In genomic region chr19:51986309-51987291, GRCh38 we compare ENCODE assay signal across 1 cellular context.
A peak's percentile ranks its signal among the peaks of the same experiment; 100 is the strongest.
TF ChIP-seq lines count a peak whose summit lies in the region.

Gene ZNF350, minus strand, starts transcription at chr19:51986840. Its CDS starts 12,480 bp downstream, at chr19:51974360.

TF ChIP-seq in HepG2, 621 proteins besides CTCF, POLR2A, EP300 and RAD21 (continued from another document and continues in another):
- TF ChIP-seq LRRFIP1 (CRISPR knock-in tag; conservative IDR thresholded peaks at IDR 0.05), result no peak
- TF ChIP-seq ZNF343 (CRISPR knock-in tag; IDR thresholded peaks at IDR 0.05), result no peak
- no peak for TF ChIP-seq TBP (CRISPR knock-in tag; IDR thresholded peaks at IDR 0.05)
- TF ChIP-seq GPBP1L1 (CRISPR knock-in tag; IDR thresholded peaks at IDR 0.05), result no peak
- TF ChIP-seq ZNF788 (CRISPR knock-in tag; IDR thresholded peaks at IDR 0.05; ENCODE audit: borderline replicate concordance), result peak; percentile 72; the same call in 1 of the 2 replicates
- no peak for TF ChIP-seq PTBP1 (IDR thresholded peaks at IDR 0.05; ENCODE audit: low read depth, low read length, poor library complexity, severe bottlenecking)
- TF ChIP-seq ZNF230 (CRISPR knock-in tag; IDR thresholded peaks at IDR 0.05), result no peak
- TF ChIP-seq TEAD2 (CRISPR knock-in tag; IDR thresholded peaks at IDR 0.05), result no peak
- TF ChIP-seq TAF1 (CRISPR knock-in tag; IDR thresholded peaks at IDR 0.05), result peak; percentile 54; the same call in 1 of the 2 replicates
- TF ChIP-seq GLI4 (CRISPR knock-in tag; IDR thresholded peaks at IDR 0.05; ENCODE audit: borderline replicate concordance), result peak; percentile 71; the same call in 1 of the 2 replicates
- TF ChIP-seq NR2F2 (IDR thresholded peaks at IDR 0.05; ENCODE audit: borderline replicate concordance, low read depth), result no peak; the same call in 1 of the 2 replicates
- no peak for TF ChIP-seq ZNF616 (CRISPR knock-in tag; IDR thresholded peaks at IDR 0.05; ENCODE audit: low read depth)
- TF ChIP-seq NPAS2 (CRISPR knock-in tag; IDR thresholded peaks at IDR 0.05; ENCODE audit: borderline replicate concordance), result no peak
- peak; percentile 44; the same call in 1 of the 2 replicates for TF ChIP-seq ZNF766 (CRISPR knock-in tag; IDR thresholded peaks at IDR 0.05; ENCODE audit: borderline replicate concordance)
- peak; percentile 96 for TF ChIP-seq ZBTB26 (CRISPR knock-in tag; IDR thresholded peaks at IDR 0.05; ENCODE audit: borderline replicate concordance)
- no peak for TF ChIP-seq ZXDC (CRISPR knock-in tag; IDR thresholded peaks at IDR 0.05)
- peak; percentile 77; the same call in 1 of the 2 replicates for TF ChIP-seq ZNF350 (CRISPR knock-in tag; IDR thresholded peaks at IDR 0.05; ENCODE audit: borderline replicate concordance, low read depth)
- peak; percentile 62 for TF ChIP-seq FOSL2 (CRISPR knock-in tag; IDR thresholded peaks at IDR 0.05)
- peak in 1 of 2 experiments; percentile 90; a peak in 2 of 4 replicates for TF ChIP-seq KLF16 (CRISPR knock-in tag; IDR thresholded peaks at IDR 0.05)
- TF ChIP-seq CERS6 (CRISPR knock-in tag; IDR thresholded peaks at IDR 0.05), result no peak
- no peak for TF ChIP-seq ZNF547 (CRISPR knock-in tag; IDR thresholded peaks at IDR 0.05)
- TF ChIP-seq ZNF232 (CRISPR knock-in tag; IDR thresholded peaks at IDR 0.05; ENCODE audit: borderline replicate concordance), result 0 out of 2 replicates have a peak, but pooled peaks have one; percentile 68
- TF ChIP-seq DNMT3B (CRISPR knock-in tag; conservative IDR thresholded peaks at IDR 0.05), result peak; percentile 78
- TF ChIP-seq PHF8 (CRISPR knock-in tag; IDR thresholded peaks at IDR 0.05), result peak; percentile 75
- TF ChIP-seq MED8 (CRISPR knock-in tag; IDR thresholded peaks at IDR 0.05; ENCODE audit: insufficient replicate concordance), result no peak
- no peak for TF ChIP-seq CHD2 (IDR thresholded peaks at IDR 0.05; ENCODE audit: low read depth, low read length)
- TF ChIP-seq MAFG (CRISPR knock-in tag; IDR thresholded peaks at IDR 0.05), result no peak
- 0 out of 2 replicates have a peak, but pooled peaks have one; percentile 43 for TF ChIP-seq SP140L (CRISPR knock-in tag; IDR thresholded peaks at IDR 0.05; ENCODE audit: borderline replicate concordance)
- no peak for TF ChIP-seq ZMAT3 (CRISPR knock-in tag; conservative IDR thresholded peaks at IDR 0.05)
- no peak for TF ChIP-seq U2AF1 (optimal IDR thresholded peaks at IDR 0.05; ENCODE audit: low read depth, low read length)
- peak; percentile 88 for TF ChIP-seq POGZ (CRISPR knock-in tag; IDR thresholded peaks at IDR 0.05)
- peak; percentile 81; the same call in 1 of the 2 replicates for TF ChIP-seq HOXA5 (CRISPR knock-in tag; IDR thresholded peaks at IDR 0.05)
- no peak for TF ChIP-seq ZNF597 (CRISPR knock-in tag; IDR thresholded peaks at IDR 0.05)
- TF ChIP-seq HNF4A (CRISPR knock-in tag; IDR thresholded peaks at IDR 0.05), result no peak; the same call in 1 of the 2 replicates
- peak; percentile 81; the same call in 1 of the 2 replicates for TF ChIP-seq ZNF639 (CRISPR knock-in tag; conservative IDR thresholded peaks at IDR 0.05)
- no peak for TF ChIP-seq PCBP1 (IDR thresholded peaks at IDR 0.05; ENCODE audit: borderline replicate concordance, low read depth, low read length)
- TF ChIP-seq MAZ (IDR thresholded peaks at IDR 0.05; ENCODE audit: borderline replicate concordance, low read depth, low read length), result no peak
- TF ChIP-seq MAZ (CRISPR knock-in tag; IDR thresholded peaks at IDR 0.05; ENCODE audit: low read depth), result no peak
- peak; percentile 70 for TF ChIP-seq RXRB (CRISPR knock-in tag; IDR thresholded peaks at IDR 0.05; ENCODE audit: borderline replicate concordance)
- no peak for TF ChIP-seq ZNF691 (CRISPR knock-in tag; IDR thresholded peaks at IDR 0.05; ENCODE audit: borderline replicate concordance, low read depth)
- no peak for TF ChIP-seq RARG (CRISPR knock-in tag; IDR thresholded peaks at IDR 0.05; ENCODE audit: low read depth)
- 0 out of 2 replicates have a peak, but pooled peaks have one; percentile 58 for TF ChIP-seq KLF9 (CRISPR knock-in tag; IDR thresholded peaks at IDR 0.05; ENCODE audit: low read depth)
- no peak for TF ChIP-seq SP2 (CRISPR knock-in tag; IDR thresholded peaks at IDR 0.05)
- peak; percentile 97 for TF ChIP-seq CREM (IDR thresholded peaks at IDR 0.05)
- no peak for TF ChIP-seq CREM (CRISPR knock-in tag; IDR thresholded peaks at IDR 0.05)
- no peak; the same call in 1 of the 2 replicates for TF ChIP-seq ZBTB21 (CRISPR knock-in tag; IDR thresholded peaks at IDR 0.05)
- TF ChIP-seq DRAP1 (CRISPR knock-in tag; IDR thresholded peaks at IDR 0.05), result no peak; the same call in 1 of the 2 replicates
- no peak for TF ChIP-seq ZNF556 (CRISPR knock-in tag; IDR thresholded peaks at IDR 0.05; ENCODE audit: borderline replicate concordance)
- no peak for TF ChIP-seq RAD51 (IDR thresholded peaks at IDR 0.05; ENCODE audit: borderline replicate concordance)
- TF ChIP-seq ZNF17 (CRISPR knock-in tag; IDR thresholded peaks at IDR 0.05), result no peak
- peak; percentile 76; the same call in 1 of the 2 replicates for TF ChIP-seq THAP9 (CRISPR knock-in tag; IDR thresholded peaks at IDR 0.05; ENCODE audit: borderline replicate concordance)
